9 cellular contexts compared by ENCODE assay signal in the genomic region with DNA sequence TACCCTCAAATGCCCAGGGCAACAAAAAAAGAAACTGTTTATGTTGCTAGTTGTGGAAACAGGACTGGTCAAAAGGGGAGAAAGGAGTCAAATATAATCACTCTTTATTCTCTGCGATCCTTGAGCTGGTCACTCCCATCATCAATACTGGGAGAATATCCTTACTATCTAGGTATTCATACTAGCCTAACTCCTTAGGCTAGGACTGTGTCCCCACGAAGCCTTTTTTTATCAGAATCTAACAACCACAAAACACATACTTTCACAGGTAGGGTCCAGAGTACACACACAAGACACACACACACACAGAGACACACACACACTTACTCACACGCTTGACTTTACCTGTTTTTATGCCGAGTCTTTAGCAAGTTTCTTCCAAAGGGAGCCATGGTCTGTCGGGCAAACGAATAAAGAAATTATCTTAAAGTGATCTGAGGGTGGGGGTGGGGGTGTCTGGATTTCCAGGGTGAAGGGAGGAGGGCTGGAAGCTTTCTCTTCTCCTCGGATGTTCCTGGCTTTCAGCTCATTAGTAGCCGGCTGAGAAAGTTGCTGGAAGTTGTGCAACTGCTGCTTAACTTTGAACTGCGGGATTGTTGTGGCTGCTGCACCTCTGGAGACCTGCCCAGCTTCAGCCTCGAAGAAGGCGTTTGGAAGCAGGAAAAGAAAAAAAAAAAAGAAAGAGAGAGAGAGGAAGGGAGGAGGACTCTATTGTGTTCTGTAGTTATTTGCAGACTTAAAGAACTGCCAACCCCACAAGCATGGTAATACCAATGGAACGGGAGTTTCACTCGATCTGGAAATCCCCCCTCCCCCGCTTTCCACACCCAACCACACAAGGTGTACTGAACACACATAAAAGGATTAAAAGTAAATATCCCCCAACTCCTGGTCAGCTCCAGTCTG. TPM values are rescaled to one million over a fixed set of nuclear protein-coding genes. Genes with fewer than 3 reads are reported as not detected.
A peak's percentile ranks its signal among the peaks of the same experiment; 100 is the strongest.
DNase-seq lines count a peak whose midpoint lies in the region; FAIRE-seq and TF ChIP-seq lines count a peak whose summit lies in the region.
"Had no signal": no experiment of that assay in that cellular context is flagged by ENCODE, and none has a peak within 500 bp of the region (broad histone marks: within the 10 kb centered on the region; RNA-seq: fewer than 3 reads in every experiment).

A gene (minus strand): TSS at position 600 of the 906 bp plus-strand sequence. CDS start 208 bp downstream, at position 392.

- H3K36me3 ChIP-seq in astrocyte (ENCODE audit: insufficient read depth, low read length): no peaks in the 10 kb centered on the region
- H3K36me3 ChIP-seq in iPS-20b (ENCODE audit: insufficient read depth, low read depth, low read length): no peaks in the 10 kb centered on the region

- H3K27me3 ChIP-seq in astrocyte (ENCODE audit: insufficient read depth, low read length) (no peaks in the 10 kb centered on the region), iPS-20b (ENCODE audit: insufficient read depth, low read length) (no peaks in the 10 kb centered on the region)

- peak within 1 kb of the TSS; percentile 59 for H2AFZ ChIP-seq in astrocyte (ENCODE audit: low read depth, low read length)

- peak within 1 kb of the TSS; percentile 75 for H3K4me3 Mint-ChIP-seq in astrocyte (ENCODE audit: unreplicated experiment)
- H3K4me3 Mint-ChIP-seq in immature natural killer cell: no peak within 1 kb of the TSS

- peak; percentile 46 for DNase-seq in HCEC 1CT
- peak; percentile 94 for DNase-seq in astrocyte (ENCODE audit: low read depth)
- DNase-seq in NK-92 (lab: John Stamatoyannopoulos, UW; ENCODE audit: unreplicated experiment): no peak
- DNase-seq in effector CD8-positive, alpha-beta T cell (lab: John Stamatoyannopoulos, UW): no peak
- DNase-seq in cerebellar nuclear complex (lab: John Stamatoyannopoulos, UW): no peak
- DNase-seq in immature natural killer cell: no peak
- DNase-seq: activated T-cell treated with anti-CD3 and anti-CD28 coated beads for 4 hours had no signal

- no peak for TF ChIP-seq CTCF in astrocyte (IDR thresholded peaks at IDR 0.05; ENCODE audit: insufficient read depth, low read depth, low read length)

- H3K4me2 ChIP-seq in astrocyte (ENCODE audit: low read length): peak within 1 kb of the TSS; percentile 84

- no peaks in the 10 kb centered on the region for H3K36me3 Mint-ChIP-seq in astrocyte (ENCODE audit: low read depth, unreplicated experiment)
- no peaks in the 10 kb centered on the region for H3K36me3 Mint-ChIP-seq in immature natural killer cell

- H3K9me3 Mint-ChIP-seq in astrocyte (ENCODE audit: unreplicated experiment) (no peaks in the 10 kb centered on the region), immature natural killer cell (peaks cover 0 to 8% (median under 1%) of the 10 kb centered on the region in 6 donors)

- no peaks in the 10 kb centered on the region for H3K9me3 ChIP-seq in astrocyte (ENCODE audit: insufficient read depth, low read depth, low read length)
- H3K9me3 ChIP-seq in iPS-20b (ENCODE audit: insufficient read depth, low read depth, low read length): no peaks in the 10 kb centered on the region

- H3K4me1 Mint-ChIP-seq in astrocyte (ENCODE audit: low read depth, unreplicated experiment): peaks cover 14% of the 10 kb centered on the region
- no peaks in the 10 kb centered on the region for H3K4me1 Mint-ChIP-seq in immature natural killer cell

- H3K4me1 ChIP-seq in astrocyte (ENCODE audit: insufficient read depth, low read length) (peaks cover 9% of the 10 kb centered on the region), iPS-20b (ENCODE audit: insufficient read depth, low read length) (peaks cover 15% of the 10 kb centered on the region; the same call in 1 of the 2 replicates)

- no peaks in the 10 kb centered on the region for H4K20me1 ChIP-seq in astrocyte (ENCODE audit: insufficient read depth, low read length)

- peaks cover 19% of the 10 kb centered on the region for H3K79me2 ChIP-seq in astrocyte (ENCODE audit: insufficient read depth, low read length)

- H3K27ac Mint-ChIP-seq in astrocyte (ENCODE audit: unreplicated experiment): peak within 1 kb of the TSS; percentile 75
- no peak within 1 kb of the TSS for H3K27ac Mint-ChIP-seq in immature natural killer cell

- H3K4me3 ChIP-seq in astrocyte (ENCODE audit: insufficient read depth, low read depth, low read length): peak within 1 kb of the TSS; percentile 72
- peak within 1 kb of the TSS; percentile 5; the same call in 1 of the 2 replicates for H3K4me3 ChIP-seq in iPS-20b (ENCODE audit: low read length)
- peak within 1 kb of the TSS; percentile 19 to 46 (median 35) for H3K4me3 ChIP-seq in skin epidermis

- H3K9ac ChIP-seq in astrocyte (ENCODE audit: low read length) (peak within 1 kb of the TSS; percentile 85), iPS-20b (ENCODE audit: low read depth, low read length) (0 out of 2 replicates have a peak within 1 kb of the TSS, but pooled peaks have one; percentile 30)

- H3K27ac ChIP-seq in astrocyte (ENCODE audit: low read depth, low read length): peak within 1 kb of the TSS; percentile 77
- H3K27ac ChIP-seq in iPS-20b (ENCODE audit: low read length): no peak within 1 kb of the TSS
- peak within 1 kb of the TSS in 19 of 21 experiments; percentile 41 to 87 (median 76) for H3K27ac ChIP-seq in skin epidermis

- H3K27me3 Mint-ChIP-seq in astrocyte (ENCODE audit: low read depth, unreplicated experiment) (no peaks in the 10 kb centered on the region), immature natural killer cell (ENCODE audit: low read depth in 3 of 3) (peaks cover 0 to 3% (median 2%) of the 10 kb centered on the region in 3 donors)

- FAIRE-seq in astrocyte (lab: Jason Lieb, UNC): peak; percentile 41

RNA-seq across cellular contexts. Expression of the gene that starts here (rescaled TPM):
- total RNA-seq in astrocyte: 0.62 and 0.68 TPM in 2 replicates
- not detected for polyA plus RNA-seq in immature natural killer cell

Comparison
In these comparisons a context has a peak if more than half of its experiments do, and no peak if none do; other contexts are left out.
1. Peak in DNase-seq, H3K4me3 ChIP-seq, H3K27ac ChIP-seq, H3K9ac ChIP-seq and H3K4me2 ChIP-seq in astrocyte; RNA of the gene not detected or under 1 TPM.
2. H3K4me3 ChIP-seq: peak in every context shown above with its lines; median percentile 72 in astrocyte; 35 in skin epidermis; 5 in iPS-20b.